In genomic region chr6:15292721-15293302, GRCh38 we compare ENCODE assay signal across 1 cellular context.
TF ChIP-seq lines count a peak whose summit lies in the region.

No MANE protein-coding gene starts in this region.

TF ChIP-seq in IMR-90, 13 proteins besides CTCF, POLR2A, EP300 and RAD21:
- TF ChIP-seq SMC3 (IDR thresholded peaks at IDR 0.05; ENCODE audit: low read depth, low read length): no peak
- no peak for TF ChIP-seq RCOR1 (IDR thresholded peaks at IDR 0.05; ENCODE audit: insufficient replicate concordance, low read length)
- no peak for TF ChIP-seq CEBPB (IDR thresholded peaks at IDR 0.05; ENCODE audit: low read depth, low read length)
- no peak for TF ChIP-seq MAFK (IDR thresholded peaks at IDR 0.05; ENCODE audit: low read depth, low read length)
- no peak for TF ChIP-seq RFX5 (IDR thresholded peaks at IDR 0.05; ENCODE audit: low read depth, low read length)
- TF ChIP-seq CHD1 (IDR thresholded peaks at IDR 0.05; ENCODE audit: low read depth, low read length): no peak
- TF ChIP-seq FOS (IDR thresholded peaks at IDR 0.05; ENCODE audit: low read depth, low read length): no peak
